In genomic region chr4:80324171-80324570, GRCh38 we compare ENCODE assay signal across 29 cellular contexts.
DNase-seq lines count a peak whose midpoint lies in the region; ATAC-seq and TF ChIP-seq lines count a peak whose summit lies in the region.
"Had no signal": no experiment of that assay in that cellular context is flagged by ENCODE, and none has a peak within 500 bp of the region (broad histone marks: within the 10 kb centered on the region; RNA-seq: fewer than 3 reads in every experiment).

No MANE protein-coding gene starts in this region.

- no peak for TF ChIP-seq CTCF in HEK293 (tag by site-specific recombination; IDR thresholded peaks at IDR 0.05)

- CTCF ChIA-PET in HEK293 (lab: Yijun Ruan, JAX) (interaction anchor here (1.9 kb wide), 1 partner anchor 11 kb away, joined by 12 read pairs; the partner anchor contains the start of gene CFAP299), HEK293T (lab: Yijun Ruan, JAX) (no interaction called here)

- H3K4me1 ChIP-seq in HEK293 (ENCODE audit: control insufficient read depth, insufficient read depth, low read length) = no peaks in the 10 kb centered on the region
- H3K4me1 ChIP-seq: A549; BE2C; BLaER1; BLaER1 treated with 17β-estradiol and CSF1 and Interleukin-3, amounts not matched to agents 10 nM and 100 nM; Caco-2 had no signal

- no peak overlapping the region for H3K27ac ChIP-seq in HEK293 (ENCODE audit: extremely low read depth, low read depth, low read length)
- H3K27ac ChIP-seq: 22Rv1; A549; BLaER1; BLaER1 treated with 17β-estradiol and CSF1 and Interleukin-3, amounts not matched to agents 10 nM and 100 nM; C4-2B had no signal

- no peaks in the 10 kb centered on the region for H3K36me3 ChIP-seq in HEK293 (ENCODE audit: control insufficient read depth in 2 of 2, insufficient read depth in 1 of 2, low read length in 2 of 2)
- H3K36me3 ChIP-seq: BE2C; BLaER1; BLaER1 treated with 17β-estradiol and CSF1 and Interleukin-3, amounts not matched to agents 10 nM and 100 nM had no signal

- POLR2A ChIA-PET in HEK293 (lab: Yijun Ruan, JAX) = no interaction called here
- POLR2A ChIA-PET in HEK293T (lab: Yijun Ruan, JAX) = no interaction called here

- no peak for ATAC-seq in HG02870 (IDR thresholded peaks at IDR 0.05; ENCODE audit: unreplicated experiment)
- ATAC-seq: A549; CD8-positive, alpha-beta T cell had no signal

- no peak overlapping the region for H3K4me3 ChIP-seq in HEK293 (ENCODE audit: low read depth, low read length)
- H3K4me3 ChIP-seq: A549; BLaER1; BLaER1 treated with 17β-estradiol and CSF1 and Interleukin-3, amounts not matched to agents 10 nM and 100 nM had no signal

- H3K9me3 ChIP-seq in HEK293 (ENCODE audit: control insufficient read depth, insufficient read depth, low read depth, low read length) = no peaks in the 10 kb centered on the region
- H3K9me3 ChIP-seq: A549; BE2C; BLaER1; BLaER1 treated with 17β-estradiol and CSF1 and Interleukin-3, amounts not matched to agents 10 nM and 100 nM; Caco-2 had no signal

- DNase-seq in HEK293T (ENCODE audit: extremely low spot score) = peak; percentile 7
- DNase-seq in SW480 (ENCODE audit: low spot score) = no peak
- DNase-seq: 8988T; ACHN; AML-193; BE2C; C1 segment of cervical spinal cord; Caco-2; Calu3; CD4-positive, alpha-beta memory T cell; CD4-positive, alpha-beta T cell; CD4-positive, CD25-positive, alpha-beta regulatory T cell; CD8-positive, alpha-beta memory T cell; CD8-positive, alpha-beta T cell; COR-L47; DMS 273 treated with DMSO at 0.1 percent for 48 hours; DMS153; DMS53; DMS79; DMS79 treated with DMSO at 0.1 percent for 48 hours; DND-41; EL had no signal

TF ChIP-seq in HEK293, 187 proteins besides CTCF, POLR2A, EP300 and RAD21 (continues in another document):
- TF ChIP-seq ZNF146 (tag by site-specific recombination; IDR thresholded peaks at IDR 0.05) (no peak), ZNF621 (tag by site-specific recombination; IDR thresholded peaks at IDR 0.05) (no peak), ZNF394 (tag by site-specific recombination; IDR thresholded peaks at IDR 0.05; ENCODE audit: borderline replicate concordance) (no peak), ZFHX2 (tag by site-specific recombination; conservative IDR thresholded peaks at IDR 0.05) (0 out of 2 replicates have a peak, but pooled peaks have one; percentile 17), ZNF639 (tag by site-specific recombination; IDR thresholded peaks at IDR 0.05) (no peak), ZNF548 (tag by site-specific recombination; IDR thresholded peaks at IDR 0.05) (no peak), GFI1B (tag by site-specific recombination; IDR thresholded peaks at IDR 0.05) (no peak)
- TF ChIP-seq, protein P1, sequence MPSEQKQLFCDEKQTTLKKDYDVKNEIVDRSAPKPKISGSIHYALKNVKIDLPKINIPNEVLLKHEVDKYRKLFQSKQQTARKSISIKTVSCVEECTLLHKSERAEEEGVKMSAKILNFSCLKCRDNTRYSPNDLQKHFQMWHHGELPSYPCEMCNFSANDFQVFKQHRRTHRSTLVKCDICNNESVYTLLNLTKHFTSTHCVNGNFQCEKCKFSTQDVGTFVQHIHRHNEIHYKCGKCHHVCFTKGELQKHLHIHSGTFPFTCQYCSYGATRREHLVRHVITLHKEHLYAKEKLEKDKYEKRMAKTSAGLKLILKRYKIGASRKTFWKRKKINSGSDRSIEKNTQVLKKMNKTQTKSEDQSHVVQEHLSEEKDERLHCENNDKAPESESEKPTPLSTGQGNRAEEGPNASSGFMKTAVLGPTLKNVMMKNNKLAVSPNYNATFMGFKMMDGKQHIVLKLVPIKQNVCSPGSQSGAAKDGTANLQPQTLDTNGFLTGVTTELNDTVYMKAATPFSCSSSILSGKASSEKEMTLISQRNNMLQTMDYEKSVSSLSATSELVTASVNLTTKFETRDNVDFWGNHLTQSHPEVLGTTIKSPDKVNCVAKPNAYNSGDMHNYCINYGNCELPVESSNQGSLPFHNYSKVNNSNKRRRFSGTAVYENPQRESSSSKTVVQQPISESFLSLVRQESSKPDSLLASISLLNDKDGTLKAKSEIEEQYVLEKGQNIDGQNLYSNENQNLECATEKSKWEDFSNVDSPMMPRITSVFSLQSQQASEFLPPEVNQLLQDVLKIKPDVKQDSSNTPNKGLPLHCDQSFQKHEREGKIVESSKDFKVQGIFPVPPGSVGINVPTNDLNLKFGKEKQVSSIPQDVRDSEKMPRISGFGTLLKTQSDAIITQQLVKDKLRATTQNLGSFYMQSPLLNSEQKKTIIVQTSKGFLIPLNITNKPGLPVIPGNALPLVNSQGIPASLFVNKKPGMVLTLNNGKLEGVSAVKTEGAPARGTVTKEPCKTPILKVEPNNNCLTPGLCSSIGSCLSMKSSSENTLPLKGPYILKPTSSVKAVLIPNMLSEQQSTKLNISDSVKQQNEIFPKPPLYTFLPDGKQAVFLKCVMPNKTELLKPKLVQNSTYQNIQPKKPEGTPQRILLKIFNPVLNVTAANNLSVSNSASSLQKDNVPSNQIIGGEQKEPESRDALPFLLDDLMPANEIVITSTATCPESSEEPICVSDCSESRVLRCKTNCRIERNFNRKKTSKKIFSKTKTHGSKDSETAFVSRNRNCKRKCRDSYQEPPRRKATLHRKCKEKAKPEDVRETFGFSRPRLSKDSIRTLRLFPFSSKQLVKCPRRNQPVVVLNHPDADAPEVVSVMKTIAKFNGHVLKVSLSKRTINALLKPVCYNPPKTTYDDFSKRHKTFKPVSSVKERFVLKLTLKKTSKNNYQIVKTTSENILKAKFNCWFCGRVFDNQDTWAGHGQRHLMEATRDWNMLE (tag by site-specific recombination; conservative IDR thresholded peaks at IDR 0.05; ENCODE audit: low read depth) = no peak

TF ChIP-seq in HEK293T, 16 proteins besides CTCF, POLR2A, EP300 and RAD21:
- TF ChIP-seq L3MBTL2 (conservative IDR thresholded peaks at IDR 0.05) = no peak
- TF ChIP-seq LEF1 (IDR thresholded peaks at IDR 0.05; ENCODE audit: borderline replicate concordance) = no peak
- no peak; the same call in 1 of the 2 replicates for TF ChIP-seq PKNOX1 (IDR thresholded peaks at IDR 0.05)
- TF ChIP-seq HDGF (IDR thresholded peaks at IDR 0.05; ENCODE audit: borderline replicate concordance) = no peak
- no peak for TF ChIP-seq TARDBP (IDR thresholded peaks at IDR 0.05)
- no peak for TF ChIP-seq ARNT (IDR thresholded peaks at IDR 0.05)
- TF ChIP-seq ELF4 (IDR thresholded peaks at IDR 0.05) = no peak
- TF ChIP-seq NFRKB (IDR thresholded peaks at IDR 0.05) = no peak
- no peak for TF ChIP-seq SUZ12 (IDR thresholded peaks at IDR 0.05)
- TF ChIP-seq SP1 (IDR thresholded peaks at IDR 0.05) = no peak
- no peak for TF ChIP-seq FOXK2 (IDR thresholded peaks at IDR 0.05)
TF ChIP-seq in HEK293T: peak in this region for 0.
